In the genomic region with DNA sequence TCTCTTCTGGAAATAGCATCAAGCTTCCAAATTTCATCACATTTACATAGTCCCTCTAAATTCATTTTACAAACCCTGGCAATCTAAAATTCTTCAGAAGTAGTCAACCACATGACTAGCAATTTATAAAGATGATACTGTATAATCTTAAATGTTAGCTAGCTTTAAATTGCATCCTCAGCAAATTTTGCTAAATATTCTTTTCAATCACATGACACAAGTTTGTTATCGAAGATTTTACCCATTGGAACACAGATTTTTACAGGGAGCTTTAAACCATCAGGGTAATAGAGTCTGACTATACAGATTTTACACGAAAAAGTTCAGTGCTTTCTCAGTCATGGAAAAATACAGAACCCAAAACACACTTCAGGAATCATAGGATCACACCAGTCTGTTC, we compare ENCODE assay signal across 17 cellular contexts.
DNase-seq lines count a peak whose midpoint lies in the region; ATAC-seq and TF ChIP-seq lines count a peak whose summit lies in the region.
"Had no signal": no experiment of that assay in that cellular context is flagged by ENCODE, and none has a peak within 500 bp of the region (broad histone marks: within the 10 kb centered on the region; RNA-seq: fewer than 3 reads in every experiment).

No MANE protein-coding gene starts in this region.

- H3K4ac ChIP-seq in IMR-90 (ENCODE audit: low read depth, low read length): no peak overlapping the region

- DNase-seq in IMR-90 (no peak), neural progenitor cell (ENCODE audit: low spot score) (no peak), H7 (no peak), RPMI8226 (no peak), NCI-H82 treated with DMSO at 0.1 percent for 48 hours (lab: John Stamatoyannopoulos, UW; ENCODE audit: unreplicated experiment) (no peak)
- DNase-seq: Caco-2; CD4-positive, CD25-positive, alpha-beta regulatory T cell; CD8-positive, alpha-beta T cell; DMS153; DND-41; GOT3; H9 had no signal

- no peak overlapping the region for H2AK5ac ChIP-seq in IMR-90 (ENCODE audit: low read depth, low read length)

- H4K20me1 ChIP-seq in IMR-90 (ENCODE audit: insufficient read depth, low read length) (no peaks in the 10 kb centered on the region), SU-DHL-6 (ENCODE audit: low read depth, low read length) (no peaks in the 10 kb centered on the region), neural progenitor cell (ENCODE audit: low read depth) (no peaks in the 10 kb centered on the region)
- H4K20me1 ChIP-seq: BLaER1 had no signal

- H3K27ac ChIP-seq in IMR-90 (ENCODE audit: insufficient read depth, low read length): no peak overlapping the region
- H3K27ac ChIP-seq in SU-DHL-6 (ENCODE audit: low read depth, low read length): no peak overlapping the region
- H3K27ac ChIP-seq in neural progenitor cell: no peak overlapping the region
- H3K27ac ChIP-seq: BLaER1, C4-2B had no signal

- TF ChIP-seq CTCF in IMR-90 (conservative IDR thresholded peaks at IDR 0.05; ENCODE audit: low read depth, low read length) (no peak), SU-DHL-6 (IDR thresholded peaks at IDR 0.05; ENCODE audit: insufficient read depth, low read length, poor library complexity, severe bottlenecking) (no peak), neural progenitor cell (IDR thresholded peaks at IDR 0.05) (no peak)

- H2AK9ac ChIP-seq in IMR-90 (replicated peaks; ENCODE audit: low read depth, low read length, poor library complexity): no peak overlapping the region

- no peak overlapping the region for H2BK5ac ChIP-seq in IMR-90 (ENCODE audit: low read depth, low read length, poor library complexity, severe bottlenecking)

- no peaks in the 10 kb centered on the region for H3F3A ChIP-seq in SU-DHL-6 (ENCODE audit: insufficient read depth)
- H3F3A ChIP-seq in neural progenitor cell (ENCODE audit: low read depth): no peaks in the 10 kb centered on the region

- H3K9me3 Mint-ChIP-seq in neural progenitor cell: no peaks in the 10 kb centered on the region

- H3K23ac ChIP-seq in IMR-90 (ENCODE audit: low read depth, low read length): no peak overlapping the region

- H3K9me3 ChIP-seq in IMR-90 (ENCODE audit: control insufficient read depth, insufficient read depth, low read length): 0 out of 2 replicates have a peak, but pooled peaks cover 2% of the 10 kb centered on the region
- no peaks in the 10 kb centered on the region for H3K9me3 ChIP-seq in SU-DHL-6 (ENCODE audit: insufficient read depth, low read length)
- H3K9me3 ChIP-seq in neural progenitor cell (ENCODE audit: low read depth): no peaks in the 10 kb centered on the region
- H3K9me3 ChIP-seq: BLaER1, Caco-2 had no signal

- H2AFZ ChIP-seq in IMR-90 (replicated peaks; ENCODE audit: low read length, poor library complexity) (no peak overlapping the region), SU-DHL-6 (ENCODE audit: low read depth, low read length, severe bottlenecking) (peak overlapping the region; percentile 66), neural progenitor cell (replicated peaks) (peak overlapping the region; percentile 63)

- in situ Hi-C loops in IMR-90 (cut with MboI; ENCODE audit: low sequenced_read_pairs): loop anchor here (25.0 kb wide), 1 partner anchor 98 kb away; no protein-coding TSS in a partner anchor

- H3K4me3 ChIP-seq in IMR-90 (ENCODE audit: insufficient read depth, low read depth, low read length) (no peak overlapping the region), SU-DHL-6 (ENCODE audit: insufficient read depth, low read length, poor library complexity, severe bottlenecking) (no peak overlapping the region), neural progenitor cell (no peak overlapping the region), H7 (ENCODE audit: insufficient read depth, low read depth, low read length) (no peak overlapping the region)
- H3K4me3 ChIP-seq: BLaER1 had no signal

- no peak overlapping the region for H3K18ac ChIP-seq in IMR-90 (ENCODE audit: low read depth, low read length)

- no peak for TF ChIP-seq RAD21 in IMR-90 (IDR thresholded peaks at IDR 0.05; ENCODE audit: low read length)

- intact Hi-C loops in IMR-90 (cut with micrococcal nuclease): no loop called here

- H4K91ac ChIP-seq in IMR-90 (ENCODE audit: insufficient read depth, low read depth, low read length): no peak overlapping the region

- H3K36me3 ChIP-seq in IMR-90 (ENCODE audit: control insufficient read depth, insufficient read depth, low read length): no peaks in the 10 kb centered on the region
- no peaks in the 10 kb centered on the region for H3K36me3 ChIP-seq in SU-DHL-6 (ENCODE audit: low read length)
- no peaks in the 10 kb centered on the region for H3K36me3 ChIP-seq in neural progenitor cell
- H3K36me3 ChIP-seq in H7 (replicated peaks; ENCODE audit: control insufficient read depth, insufficient read depth, low read length): no peaks in the 10 kb centered on the region
- H3K36me3 ChIP-seq: BLaER1 had no signal

- CTCF ChIA-PET in IMR-90 (lab: Yijun Ruan, JAX): no interaction called here

- H3K27ac Mint-ChIP-seq in neural progenitor cell: no peak overlapping the region
- H3K27ac Mint-ChIP-seq: B cell; CD4-positive, CD25-positive, alpha-beta regulatory T cell; CD8-positive, alpha-beta T cell; H9 had no signal

- H3K9ac ChIP-seq in IMR-90 (ENCODE audit: low read depth, low read length) (no peak overlapping the region), SU-DHL-6 (ENCODE audit: low read length) (no peak overlapping the region), neural progenitor cell (no peak overlapping the region)
- H3K9ac ChIP-seq: BLaER1 had no signal

- no peak overlapping the region for H2BK120ac ChIP-seq in IMR-90 (ENCODE audit: low read depth, low read length)

- dilution Hi-C loops in IMR-90 (cut with HindIII; ENCODE audit: low sequenced_read_pairs, unreplicated experiment): no loop called here

- no peak for ATAC-seq in IMR-90 (ENCODE audit: low read depth)
- ATAC-seq: CD8-positive, alpha-beta T cell; HCT116 had no signal

- peaks cover 3% of the 10 kb centered on the region for H3K27me3 Mint-ChIP-seq in neural progenitor cell (ENCODE audit: insufficient read depth, low read depth)
- H3K27me3 Mint-ChIP-seq: B cell; CD4-positive, CD25-positive, alpha-beta regulatory T cell had no signal

- no TSS peak for BruUV-seq in IMR-90 (replicated peaks; lab: Mats Ljungman, UMichigan)

- no peaks in the 10 kb centered on the region for H3K4me1 Mint-ChIP-seq in neural progenitor cell
- H3K4me1 Mint-ChIP-seq: B cell; CD4-positive, CD25-positive, alpha-beta regulatory T cell had no signal

- H2BK15ac ChIP-seq in IMR-90 (ENCODE audit: low read depth, low read length): no peak overlapping the region

- POLR2A ChIA-PET in IMR-90 (lab: Charles Lee; ENCODE audit: unreplicated experiment): no interaction called here

- H4K5ac ChIP-seq in IMR-90 (ENCODE audit: low read depth, low read length): no peak overlapping the region

- H3K36me3 Mint-ChIP-seq in neural progenitor cell: no peaks in the 10 kb centered on the region
- H3K36me3 Mint-ChIP-seq: CD4-positive, CD25-positive, alpha-beta regulatory T cell; CD8-positive, alpha-beta T cell had no signal

- WGBS in IMR-90 (ENCODE audit: extremely low coverage in 2 of 2, insufficient read length in 1 of 2), 2 experiments: no CpG with 5 or more reads among the region's 2 CpGs

- no peaks in the 10 kb centered on the region for H3K9me2 ChIP-seq in SU-DHL-6 (replicated peaks; ENCODE audit: insufficient read depth, low read length)

- no peak overlapping the region for H3K4me2 ChIP-seq in IMR-90 (ENCODE audit: low read depth, low read length)
- H3K4me2 ChIP-seq in SU-DHL-6 (ENCODE audit: low read depth, low read length, poor library complexity, severe bottlenecking): no peak overlapping the region
- H3K4me2 ChIP-seq in neural progenitor cell: no peak overlapping the region
- H3K4me2 ChIP-seq: BLaER1 had no signal

- H3K79me1 ChIP-seq in IMR-90 (ENCODE audit: low read depth in 1 of 2, low read length in 2 of 2): no peaks in the 10 kb centered on the region

- H3K4me3 Mint-ChIP-seq in neural progenitor cell: no peak overlapping the region
- H3K4me3 Mint-ChIP-seq: B cell; CD4-positive, CD25-positive, alpha-beta regulatory T cell; CD8-positive, alpha-beta T cell; H9 had no signal

- H4K8ac ChIP-seq in IMR-90 (ENCODE audit: low read depth in 2 of 2, low read length in 2 of 2): no peak overlapping the region

- H3K4me1 ChIP-seq in IMR-90 (ENCODE audit: control insufficient read depth, insufficient read depth, low read length) (no peaks in the 10 kb centered on the region), neural progenitor cell (no peaks in the 10 kb centered on the region)
- H3K4me1 ChIP-seq: BLaER1, Caco-2 had no signal

- no peaks in the 10 kb centered on the region for H3K9me1 ChIP-seq in IMR-90 (ENCODE audit: insufficient read depth, low read length)

- no peak for TF ChIP-seq POLR2A in IMR-90 (IDR thresholded peaks at IDR 0.05; ENCODE audit: low read depth, low read length)

- H3K79me2 ChIP-seq in SU-DHL-6 (ENCODE audit: insufficient read depth, low read length): no peaks in the 10 kb centered on the region
- no peaks in the 10 kb centered on the region for H3K79me2 ChIP-seq in neural progenitor cell (ENCODE audit: low read depth)

- H3K27me3 ChIP-seq in IMR-90 (ENCODE audit: control insufficient read depth, insufficient read depth, low read length): no peaks in the 10 kb centered on the region
- no peaks in the 10 kb centered on the region for H3K27me3 ChIP-seq in SU-DHL-6 (ENCODE audit: low read length)
- H3K27me3 ChIP-seq in neural progenitor cell: no peaks in the 10 kb centered on the region
- peaks cover 9% of the 10 kb centered on the region for H3K27me3 ChIP-seq in H7 (ENCODE audit: control insufficient read depth, insufficient read depth, low read length)
- H3K27me3 ChIP-seq: BLaER1 had no signal

- no peak overlapping the region for H3K56ac ChIP-seq in IMR-90 (ENCODE audit: extremely low read depth, insufficient read depth, low read length)

- H3K14ac ChIP-seq in IMR-90 (replicated peaks; ENCODE audit: low read depth, low read length): no peak overlapping the region

- H2BK20ac ChIP-seq in IMR-90 (ENCODE audit: low read depth, low read length): no peak overlapping the region

TF ChIP-seq in IMR-90, 13 proteins besides CTCF, POLR2A, EP300 and RAD21:
- TF ChIP-seq MXI1 (IDR thresholded peaks at IDR 0.05; ENCODE audit: borderline replicate concordance, low read depth, low read length): no peak
- peak; percentile 91 for TF ChIP-seq MAFK (IDR thresholded peaks at IDR 0.05; ENCODE audit: low read depth, low read length)
- TF ChIP-seq FOS (IDR thresholded peaks at IDR 0.05; ENCODE audit: low read depth, low read length): no peak
- TF ChIP-seq BHLHE40 (IDR thresholded peaks at IDR 0.05; ENCODE audit: low read depth, low read length): no peak
- TF ChIP-seq RCOR1 (IDR thresholded peaks at IDR 0.05; ENCODE audit: insufficient replicate concordance, low read length): no peak
TF ChIP-seq in IMR-90: peak in this region for 1.
